ENCODE assay signal across 8 cellular contexts in genomic region chr9:111036068-111036789, GRCh38. TPM values are rescaled to one million over a fixed set of nuclear protein-coding genes. Genes with fewer than 3 reads are reported as not detected.
DNase-seq lines count a peak whose midpoint lies in the region; ATAC-seq and TF ChIP-seq lines count a peak whose summit lies in the region.

No MANE protein-coding gene starts in this region.

- TF ChIP-seq CTCF in endothelial cell (IDR thresholded peaks at IDR 0.05; ENCODE audit: unreplicated experiment) (peak; percentile 39), mesothelial cell of epicardium (IDR thresholded peaks at IDR 0.05; ENCODE audit: unreplicated experiment) (no peak)

- no peaks in the 10 kb centered on the region for H3K9me3 Mint-ChIP-seq in endothelial cell (ENCODE audit: unreplicated experiment)
- no peaks in the 10 kb centered on the region for H3K9me3 Mint-ChIP-seq in mesothelial cell of epicardium

- in situ Hi-C loops in G401 (cut with HindIII; ENCODE audit: low sequenced_read_pairs) (no loop called here), ACHN (cut with HindIII; ENCODE audit: low pct_ligation_motif_present, low pct_unique_long_range_greater_than_20kb, low sequenced_read_pairs) (no loop called here)

- H3K4me3 Mint-ChIP-seq in endothelial cell (ENCODE audit: unreplicated experiment) (peak overlapping the region; percentile 91), mesothelial cell of epicardium (peak overlapping the region; percentile 80)

- H3K27me3 Mint-ChIP-seq in endothelial cell (ENCODE audit: unreplicated experiment) (peaks cover 5% of the 10 kb centered on the region), mesothelial cell of epicardium (ENCODE audit: low read depth) (peaks cover 1% of the 10 kb centered on the region)

- H3K4me1 Mint-ChIP-seq in endothelial cell (ENCODE audit: unreplicated experiment) (peaks cover 23% of the 10 kb centered on the region), mesothelial cell of epicardium (peaks cover 58% of the 10 kb centered on the region)

- H3K36me3 Mint-ChIP-seq in endothelial cell (ENCODE audit: low read depth, unreplicated experiment) = peaks cover 7% of the 10 kb centered on the region
- H3K36me3 Mint-ChIP-seq in mesothelial cell of epicardium = no peaks in the 10 kb centered on the region

- ATAC-seq in GM21423 (IDR thresholded peaks at IDR 0.05; ENCODE audit: unreplicated experiment) = no peak

- DNase-seq in CD1c-positive myeloid dendritic cell (ENCODE audit: extremely low spot score) (peak; percentile 58), MV-4-11 (lab: John Stamatoyannopoulos, UW) (peak; percentile 4), endothelial cell (ENCODE audit: low spot score) (peak; percentile 70), mesothelial cell of epicardium (ENCODE audit: low spot score in 2 of 2, unreplicated experiment in 2 of 2) (peak; percentile 29 to 43), G401 (ENCODE audit: low spot score) (no peak), ACHN (no peak), SW 1271 (lab: John Stamatoyannopoulos, UW) (no peak)

- peak overlapping the region; percentile 31 for H3K27ac Mint-ChIP-seq in endothelial cell (ENCODE audit: unreplicated experiment)
- H3K27ac Mint-ChIP-seq in mesothelial cell of epicardium = peak overlapping the region; percentile 74

RNA-seq across cellular contexts. Expression of gene LPAR1, which starts 2.0 kb away (rescaled TPM):
- 5.6 TPM for total RNA-seq in endothelial cell (ENCODE audit: unreplicated experiment)
- 34.3 to 40.3 TPM (median 39.6 TPM) in 3 replicates for total RNA-seq in mesothelial cell of epicardium
- total RNA-seq in G401 (2014; rRNA removed; shearing (Covaris generic)) = not detected in 2 replicates

Comparison
In these comparisons a context has a peak if more than half of its experiments do, and no peak if none do; other contexts are left out.
1. DNase-seq: peak in CD1c-positive myeloid dendritic cell (single experiment), MV-4-11 (single experiment), endothelial cell (single experiment) and mesothelial cell of epicardium (2 of 2); none in G401 (single experiment), ACHN (single experiment) and SW 1271 (0 of 2).